13 cellular contexts compared by ENCODE assay signal in genomic region chr9:133369923-133370322, GRCh38. TPM values are rescaled to one million over a fixed set of nuclear protein-coding genes. Genes with fewer than 3 reads are reported as not detected.
A peak's percentile ranks its signal among the peaks of the same experiment; 100 is the strongest.
DNase-seq lines count a peak whose midpoint lies in the region; ATAC-seq, FAIRE-seq and TF ChIP-seq lines count a peak whose summit lies in the region.
"Had no signal": no experiment of that assay in that cellular context is flagged by ENCODE, and none has a peak within 500 bp of the region (broad histone marks: within the 10 kb centered on the region; RNA-seq: fewer than 3 reads in every experiment).

No MANE protein-coding gene starts in this region.

- FAIRE-seq in HepG2 (lab: Jason Lieb, UNC): no peak

- peak overlapping the region; percentile 62 to 71 for H3K27ac ChIP-seq in liver (ENCODE audit: low read depth in 1 of 2, low read length in 2 of 2)
- no peak overlapping the region for H3K27ac ChIP-seq in HepG2 (ENCODE audit: extremely low read length, insufficient read depth, low read length)
- H3K27ac ChIP-seq: parathyroid adenoma had no signal

- no peak overlapping the region for H3K4me2 ChIP-seq in HepG2 (ENCODE audit: low read depth, low read length)

- peaks cover 76 to 80% of the 10 kb centered on the region in 2 donors for H3K4me1 Mint-ChIP-seq in immature natural killer cell
- H3K4me1 Mint-ChIP-seq in type B pancreatic cell (ENCODE audit: unreplicated experiment): peaks cover 50% of the 10 kb centered on the region

- no peaks in the 10 kb centered on the region for H3K9me3 Mint-ChIP-seq in immature natural killer cell
- H3K9me3 Mint-ChIP-seq in type B pancreatic cell: no peaks in the 10 kb centered on the region

- peaks cover 0 to 13% (median 8%) of the 10 kb centered on the region in 3 donors for H3K27me3 Mint-ChIP-seq in immature natural killer cell (ENCODE audit: low read depth in 3 of 3)
- no peaks in the 10 kb centered on the region for H3K27me3 Mint-ChIP-seq in type B pancreatic cell

- peak overlapping the region; percentile 89 to 98 (median 95) for H3K27ac Mint-ChIP-seq in immature natural killer cell
- peak overlapping the region; percentile 84 for H3K27ac Mint-ChIP-seq in type B pancreatic cell

- H3K9ac ChIP-seq in liver (ENCODE audit: low read depth in 1 of 2, low read length in 2 of 2) (no peak overlapping the region), HepG2 (ENCODE audit: insufficient read depth, low read depth, low read length) (no peak overlapping the region)
- H3K9ac ChIP-seq: parathyroid adenoma had no signal

- WGBS in liver: 76% methylated on average over 7 of the region's 7 CpGs
- 96% methylated on average over 7 of the region's 7 CpGs for WGBS in HepG2 (ENCODE audit: low lambda C conversion rate)

- CTCF ChIA-PET in HepG2 (lab: Yijun Ruan, JAX; ENCODE audit: low intra/inter-chr PET ratio, low total read pairs): no interaction called here

- TF ChIP-seq POLR2A in HepG2 (IDR thresholded peaks at IDR 0.05; ENCODE audit: insufficient read depth in 1 of 2, low read depth in 2 of 2, low read length in 2 of 2): no peak

- in situ Hi-C loops in HepG2 (cut with HindIII; ENCODE audit: extremely low pct_ligation_motif_present, low pct_unique_long_range_greater_than_20kb): no loop called here

- H3K4me3 Mint-ChIP-seq in immature natural killer cell (peak overlapping the region; percentile 72 to 82 (median 72)), type B pancreatic cell (no peak overlapping the region)

- peaks cover 97% of the 10 kb centered on the region for H4K20me1 ChIP-seq in HepG2 (ENCODE audit: insufficient read depth, low read length)

- peaks cover 98% of the 10 kb centered on the region for H3K79me2 ChIP-seq in HepG2 (ENCODE audit: insufficient read depth, low read length)

- H3K4me1 ChIP-seq in liver (ENCODE audit: control insufficient read depth in 4 of 4, insufficient read depth in 4 of 4, low read length in 3 of 4) (peaks cover 28 to 75% (median 65%) of the 10 kb centered on the region in 4 donors), HepG2 (ENCODE audit: insufficient read depth, low read length) (peaks cover 61% of the 10 kb centered on the region)

- no TSS peak for BruUV-seq in HepG2 (replicated peaks; lab: Mats Ljungman, UMichigan)

- H2AFZ ChIP-seq in HepG2 (ENCODE audit: low read length): no peak overlapping the region
- H2AFZ ChIP-seq: parathyroid adenoma had no signal

- ATAC-seq in HepG2: no peak; the same call in 2 of the 3 replicates

- H3K36me3 ChIP-seq in liver (ENCODE audit: control insufficient read depth in 4 of 4, insufficient read depth in 3 of 4, low read depth in 1 of 4, low read length in 3 of 4) (peaks cover 8 to 33% (median 24%) of the 10 kb centered on the region in 4 donors), HepG2 (replicated peaks in 1 of 2; ENCODE audit: control insufficient read depth in 1 of 2, insufficient read depth in 2 of 2, low read length in 2 of 2) (peaks cover 19 to 84% of the 10 kb centered on the region in 2 experiments)

- H3K36me3 Mint-ChIP-seq in immature natural killer cell (peaks cover 4 to 9% (median 8%) of the 10 kb centered on the region in 3 donors), type B pancreatic cell (peaks cover 12% of the 10 kb centered on the region)

- POLR2A ChIA-PET in HepG2 (lab: Yijun Ruan, JAX): interaction anchor here (0.6 to 0.9 kb wide), 2 partner anchors 11 to 655 kb away, joined by 3 to 5 read pairs; no protein-coding TSS in a partner anchor

- DNase-seq in HepG2 (ENCODE audit: low spot score) (no peak), immature natural killer cell (no peak), type B pancreatic cell (ENCODE audit: extremely low spot score, unreplicated experiment) (no peak), islet precursor cell (no peak), 8988T (no peak), hepatic stellate cell (ENCODE audit: low spot score) (no peak)
- DNase-seq in activated T-cell treated with anti-CD3 and anti-CD28 coated beads, Interleukin-2, amount 50 U/mL, for 48 hours: peak; percentile 58 to 64
- DNase-seq: AML-193, amniotic stem cell, NCI-H2107 had no signal

- no peaks in the 10 kb centered on the region for H3K9me3 ChIP-seq in liver (ENCODE audit: control insufficient read depth in 4 of 4, low read length in 3 of 4)
- no peaks in the 10 kb centered on the region for H3K9me3 ChIP-seq in HepG2 (ENCODE audit: low read length)

- TF ChIP-seq CTCF in liver (IDR thresholded peaks at IDR 0.05; ENCODE audit: low read depth, low read length, missing input control) (no peak), HepG2 (CRISPR knock-in tag; IDR thresholded peaks at IDR 0.05) (no peak), type B pancreatic cell (conservative IDR thresholded peaks at IDR 0.05) (no peak)

- TF ChIP-seq RAD21 in liver (IDR thresholded peaks at IDR 0.05): no peak
- TF ChIP-seq RAD21 in HepG2 (CRISPR knock-in tag; IDR thresholded peaks at IDR 0.05): no peak

- TF ChIP-seq EP300 in HepG2 (IDR thresholded peaks at IDR 0.05; ENCODE audit: low read depth in 2 of 2, low read length in 2 of 2) (no peak), HepG2 (CRISPR knock-in tag; IDR thresholded peaks at IDR 0.05; ENCODE audit: borderline replicate concordance) (no peak)

- intact Hi-C loops in HepG2 (cut with micrococcal nuclease; ENCODE audit: unreplicated experiment): no loop called here

- H3K4me3 ChIP-seq in liver (ENCODE audit: low read depth in 1 of 3, low read length in 3 of 3) (no peak overlapping the region), HepG2 (replicated peaks in 1 of 3; ENCODE audit: insufficient read depth in 1 of 3, low read depth in 2 of 3, low read length in 3 of 3) (no peak overlapping the region)

- H3K27me3 ChIP-seq in liver (ENCODE audit: control insufficient read depth in 4 of 4, insufficient read depth in 4 of 4, low read length in 3 of 4) (no peaks in the 10 kb centered on the region), HepG2 (ENCODE audit: control insufficient read depth in 1 of 2, insufficient read depth in 2 of 2, low read length in 2 of 2) (no peaks in the 10 kb centered on the region)

RNA-seq across cellular contexts. Expression of gene SURF4, which starts 5.9 kb away (rescaled TPM):
- total RNA-seq in liver: 100 to 1,000 TPM; 196 to 386 TPM
- 100 to 1,000 TPM; 142 to 238 TPM for polyA plus RNA-seq in liver
- 135 and 265 TPM in 2 replicates for total RNA-seq in HepG2 (2016; rRNA removed; fragmentation: Illumina TruSeq; extraction: Trizol)
- total RNA-seq in HepG2 (2016; cell fraction: cytosol; rRNA removed; fragmentation: Illumina TruSeq; extraction: Trizol; ENCODE audit: low read depth): 32.2 and 32.9 TPM in 2 replicates
- 115 and 269 TPM in 2 replicates for total RNA-seq in HepG2 (2016; cell fraction: insoluble cytoplasmic fraction; rRNA removed; fragmentation: Illumina TruSeq; extraction: Trizol)
- 110 and 114 TPM in 2 replicates for total RNA-seq in HepG2 (2016; cell fraction: membrane; rRNA removed; fragmentation: Illumina TruSeq; extraction: Trizol)
- total RNA-seq in HepG2 (2016; cell fraction: nucleus; rRNA removed; fragmentation: Illumina TruSeq; extraction: Trizol): 228 and 275 TPM in 2 replicates
- polyA plus RNA-seq in HepG2 (2011; rRNA removed): 220 and 224 TPM in 2 replicates
- polyA plus RNA-seq in HepG2 (2011; cell fraction: cytosol; rRNA removed): 264 and 277 TPM in 2 replicates
- 180 and 191 TPM in 2 replicates for polyA plus RNA-seq in HepG2 (2011; cell fraction: nucleus; rRNA removed)
- polyA plus RNA-seq in HepG2 (2012): 188 and 224 TPM in 2 replicates
- polyA plus RNA-seq in HepG2 (2016; cell fraction: cytosol; fragmentation: Illumina TruSeq; extraction: Trizol; ENCODE audit: low read depth): 32.1 and 37.0 TPM in 2 replicates
- 124 and 145 TPM in 2 replicates for polyA plus RNA-seq in HepG2 (2016; cell fraction: insoluble cytoplasmic fraction; fragmentation: Illumina TruSeq; extraction: Trizol; ENCODE audit: low read depth)
- 76.2 and 78.0 TPM in 2 replicates for polyA plus RNA-seq in HepG2 (2016; cell fraction: membrane; fragmentation: Illumina TruSeq; extraction: Trizol; ENCODE audit: low read depth)
- polyA plus RNA-seq in HepG2 (2016; cell fraction: nucleus; fragmentation: Illumina TruSeq; extraction: Trizol; ENCODE audit: insufficient read depth, low read depth): 397 and 400 TPM in 2 replicates
- polyA minus RNA-seq in HepG2 (2011; rRNA and poly(A)+ RNA removed; ENCODE audit: low replicate concordance): 375 and 710 TPM in 2 replicates
- 173 and 200 TPM in 2 replicates for polyA minus RNA-seq in HepG2 (2011; cell fraction: cytosol; rRNA and poly(A)+ RNA removed)
- 72.5 and 84.8 TPM in 2 replicates for polyA minus RNA-seq in HepG2 (2011; cell fraction: nucleus; rRNA and poly(A)+ RNA removed)
- polyA plus RNA-seq in immature natural killer cell: 100 to 1,000 TPM; 195 to 304 (median 198) TPM
- total RNA-seq in type B pancreatic cell (ENCODE audit: low replicate concordance): 173 and 224 TPM in 2 replicates

RNA-seq across cellular contexts. Expression of gene STKLD1, which starts 6.2 kb away (rescaled TPM):
- total RNA-seq in liver: under 1 TPM; 0.25 to 0.37 TPM
- under 1 TPM; 0.28 to 0.85 TPM for polyA plus RNA-seq in liver
- total RNA-seq in HepG2 (2016; rRNA removed; fragmentation: Illumina TruSeq; extraction: Trizol): 1.1 and 2.2 TPM in 2 replicates
- 3.2 and 4.6 TPM in 2 replicates for total RNA-seq in HepG2 (2016; cell fraction: cytosol; rRNA removed; fragmentation: Illumina TruSeq; extraction: Trizol; ENCODE audit: low read depth)
- total RNA-seq in HepG2 (2016; cell fraction: insoluble cytoplasmic fraction; rRNA removed; fragmentation: Illumina TruSeq; extraction: Trizol): 1.6 TPM in 2 replicates
- 3.7 and 4.8 TPM in 2 replicates for total RNA-seq in HepG2 (2016; cell fraction: membrane; rRNA removed; fragmentation: Illumina TruSeq; extraction: Trizol)
- total RNA-seq in HepG2 (2016; cell fraction: nucleus; rRNA removed; fragmentation: Illumina TruSeq; extraction: Trizol): 0.53 and 0.75 TPM in 2 replicates
- 1.5 and 3.8 TPM in 2 replicates for polyA plus RNA-seq in HepG2 (2011; rRNA removed)
- 2.0 and 2.7 TPM in 2 replicates for polyA plus RNA-seq in HepG2 (2011; cell fraction: cytosol; rRNA removed)
- 0.87 and 3.7 TPM in 2 replicates for polyA plus RNA-seq in HepG2 (2011; cell fraction: nucleus; rRNA removed)
- 3.1 and 4.8 TPM in 2 replicates for polyA plus RNA-seq in HepG2 (2012)
- polyA plus RNA-seq in HepG2 (2016; cell fraction: cytosol; fragmentation: Illumina TruSeq; extraction: Trizol; ENCODE audit: low read depth): 4.2 and 4.8 TPM in 2 replicates
- polyA plus RNA-seq in HepG2 (2016; cell fraction: insoluble cytoplasmic fraction; fragmentation: Illumina TruSeq; extraction: Trizol; ENCODE audit: low read depth): 1.5 and 2.2 TPM in 2 replicates
- polyA plus RNA-seq in HepG2 (2016; cell fraction: membrane; fragmentation: Illumina TruSeq; extraction: Trizol; ENCODE audit: low read depth): 3.8 and 5.3 TPM in 2 replicates
- 1.2 and 2.1 TPM in 2 replicates for polyA plus RNA-seq in HepG2 (2016; cell fraction: nucleus; fragmentation: Illumina TruSeq; extraction: Trizol; ENCODE audit: insufficient read depth, low read depth)
- polyA minus RNA-seq in HepG2 (2011; rRNA and poly(A)+ RNA removed; ENCODE audit: low replicate concordance): 0.56 and 1.5 TPM in 2 replicates
- polyA minus RNA-seq in HepG2 (2011; cell fraction: cytosol; rRNA and poly(A)+ RNA removed): 0.59 TPM in 1 of 2 replicates, not detected in the other
- 0.77 and 1.1 TPM in 2 replicates for polyA minus RNA-seq in HepG2 (2011; cell fraction: nucleus; rRNA and poly(A)+ RNA removed)
- polyA plus RNA-seq in immature natural killer cell: under 1 TPM in 2 of 3 donors, not detected in 1; 0.55 to 0.96 TPM
- total RNA-seq in type B pancreatic cell (ENCODE audit: low replicate concordance): 1.00 and 3.9 TPM in 2 replicates
- total RNA-seq: mesenteric fat pad had no signal

RNA-seq across cellular contexts. Expression of gene SURF2, which starts 13.6 kb away (rescaled TPM):
- 10 to 100 TPM in 1 of 2 donors, 1 to 10 TPM in 1; 6.0 to 13.5 TPM for total RNA-seq in liver
- polyA plus RNA-seq in liver: 10 to 100 TPM; 13.9 to 15.8 TPM
- total RNA-seq in HepG2 (2016; rRNA removed; fragmentation: Illumina TruSeq; extraction: Trizol): 10.3 and 13.6 TPM in 2 replicates
- 10.3 and 15.8 TPM in 2 replicates for total RNA-seq in HepG2 (2016; cell fraction: cytosol; rRNA removed; fragmentation: Illumina TruSeq; extraction: Trizol; ENCODE audit: low read depth)
- total RNA-seq in HepG2 (2016; cell fraction: insoluble cytoplasmic fraction; rRNA removed; fragmentation: Illumina TruSeq; extraction: Trizol): 12.0 and 12.6 TPM in 2 replicates
- 10.0 and 13.9 TPM in 2 replicates for total RNA-seq in HepG2 (2016; cell fraction: membrane; rRNA removed; fragmentation: Illumina TruSeq; extraction: Trizol)
- total RNA-seq in HepG2 (2016; cell fraction: nucleus; rRNA removed; fragmentation: Illumina TruSeq; extraction: Trizol): 4.1 and 4.4 TPM in 2 replicates
- polyA plus RNA-seq in HepG2 (2011; rRNA removed): 6.1 and 6.3 TPM in 2 replicates
- 6.8 and 9.7 TPM in 2 replicates for polyA plus RNA-seq in HepG2 (2011; cell fraction: cytosol; rRNA removed)
- polyA plus RNA-seq in HepG2 (2011; cell fraction: nucleus; rRNA removed): 6.6 and 8.7 TPM in 2 replicates
- 6.8 and 8.6 TPM in 2 replicates for polyA plus RNA-seq in HepG2 (2012)
- polyA plus RNA-seq in HepG2 (2016; cell fraction: cytosol; fragmentation: Illumina TruSeq; extraction: Trizol; ENCODE audit: low read depth): 14.4 and 20.2 TPM in 2 replicates
- polyA plus RNA-seq in HepG2 (2016; cell fraction: insoluble cytoplasmic fraction; fragmentation: Illumina TruSeq; extraction: Trizol; ENCODE audit: low read depth): 19.8 and 21.6 TPM in 2 replicates
- polyA plus RNA-seq in HepG2 (2016; cell fraction: membrane; fragmentation: Illumina TruSeq; extraction: Trizol; ENCODE audit: low read depth): 12.6 and 15.8 TPM in 2 replicates
- 11.3 and 11.9 TPM in 2 replicates for polyA plus RNA-seq in HepG2 (2016; cell fraction: nucleus; fragmentation: Illumina TruSeq; extraction: Trizol; ENCODE audit: insufficient read depth, low read depth)
- polyA minus RNA-seq in HepG2 (2011; rRNA and poly(A)+ RNA removed; ENCODE audit: low replicate concordance): 3.5 and 24.4 TPM in 2 replicates
- polyA minus RNA-seq in HepG2 (2011; cell fraction: cytosol; rRNA and poly(A)+ RNA removed): 2.3 and 5.0 TPM in 2 replicates
- 1.6 and 2.3 TPM in 2 replicates for polyA minus RNA-seq in HepG2 (2011; cell fraction: nucleus; rRNA and poly(A)+ RNA removed)
- polyA plus RNA-seq in immature natural killer cell: 10 to 100 TPM; 30.2 to 36.9 (median 34.5) TPM
- total RNA-seq in type B pancreatic cell (ENCODE audit: low replicate concordance): 21.3 and 23.5 TPM in 2 replicates

RNA-seq across cellular contexts. Expression of gene SURF1, which starts 13.6 kb away (rescaled TPM):
- total RNA-seq in liver (10 to 100 TPM; 20.7 to 42.8 TPM), HepG2 (2016; rRNA removed; fragmentation: Illumina TruSeq; extraction: Trizol) (10.6 and 17.8 TPM in 2 replicates), type B pancreatic cell (ENCODE audit: low replicate concordance) (40.8 and 46.9 TPM in 2 replicates)
- polyA plus RNA-seq in liver (100 to 1,000 TPM in 1 of 2 donors, 10 to 100 TPM in 1; 58.3 to 106 TPM), HepG2 (2011; rRNA removed) (39.2 and 40.7 TPM in 2 replicates), immature natural killer cell (100 to 1,000 TPM; 104 to 153 (median 131) TPM)
- 21.0 and 25.4 TPM in 2 replicates for total RNA-seq in HepG2 (2016; cell fraction: cytosol; rRNA removed; fragmentation: Illumina TruSeq; extraction: Trizol; ENCODE audit: low read depth)
- 9.6 and 18.9 TPM in 2 replicates for total RNA-seq in HepG2 (2016; cell fraction: insoluble cytoplasmic fraction; rRNA removed; fragmentation: Illumina TruSeq; extraction: Trizol)
- 22.4 and 26.0 TPM in 2 replicates for total RNA-seq in HepG2 (2016; cell fraction: membrane; rRNA removed; fragmentation: Illumina TruSeq; extraction: Trizol)
- 13.9 and 14.0 TPM in 2 replicates for total RNA-seq in HepG2 (2016; cell fraction: nucleus; rRNA removed; fragmentation: Illumina TruSeq; extraction: Trizol)
- polyA plus RNA-seq in HepG2 (2011; cell fraction: cytosol; rRNA removed): 29.3 and 32.3 TPM in 2 replicates
- polyA plus RNA-seq in HepG2 (2011; cell fraction: nucleus; rRNA removed): 29.7 and 32.0 TPM in 2 replicates
- 22.8 and 26.6 TPM in 2 replicates for polyA plus RNA-seq in HepG2 (2012)
- polyA plus RNA-seq in HepG2 (2016; cell fraction: cytosol; fragmentation: Illumina TruSeq; extraction: Trizol; ENCODE audit: low read depth): 52.7 and 53.1 TPM in 2 replicates
- polyA plus RNA-seq in HepG2 (2016; cell fraction: insoluble cytoplasmic fraction; fragmentation: Illumina TruSeq; extraction: Trizol; ENCODE audit: low read depth): 19.0 and 20.1 TPM in 2 replicates
- polyA plus RNA-seq in HepG2 (2016; cell fraction: membrane; fragmentation: Illumina TruSeq; extraction: Trizol; ENCODE audit: low read depth): 38.1 and 44.5 TPM in 2 replicates
- polyA plus RNA-seq in HepG2 (2016; cell fraction: nucleus; fragmentation: Illumina TruSeq; extraction: Trizol; ENCODE audit: insufficient read depth, low read depth): 46.1 and 51.6 TPM in 2 replicates
- 14.4 and 46.3 TPM in 2 replicates for polyA minus RNA-seq in HepG2 (2011; rRNA and poly(A)+ RNA removed; ENCODE audit: low replicate concordance)
- 8.0 and 10.5 TPM in 2 replicates for polyA minus RNA-seq in HepG2 (2011; cell fraction: cytosol; rRNA and poly(A)+ RNA removed)
- 7.1 and 7.5 TPM in 2 replicates for polyA minus RNA-seq in HepG2 (2011; cell fraction: nucleus; rRNA and poly(A)+ RNA removed)

RNA-seq across cellular contexts. Expression of gene RPL7A, which starts 21.9 kb away (rescaled TPM):
- 100 to 1,000 TPM; 571 to 930 TPM for total RNA-seq in liver
- 100 to 1,000 TPM; 215 to 837 TPM for polyA plus RNA-seq in liver
- total RNA-seq in HepG2 (2016; rRNA removed; fragmentation: Illumina TruSeq; extraction: Trizol): 2,938 and 3,359 TPM in 2 replicates
- total RNA-seq in HepG2 (2016; cell fraction: cytosol; rRNA removed; fragmentation: Illumina TruSeq; extraction: Trizol; ENCODE audit: low read depth): 3,183 and 3,719 TPM in 2 replicates
- 2,895 and 3,215 TPM in 2 replicates for total RNA-seq in HepG2 (2016; cell fraction: insoluble cytoplasmic fraction; rRNA removed; fragmentation: Illumina TruSeq; extraction: Trizol)
- total RNA-seq in HepG2 (2016; cell fraction: membrane; rRNA removed; fragmentation: Illumina TruSeq; extraction: Trizol): 5,789 and 6,219 TPM in 2 replicates
- total RNA-seq in HepG2 (2016; cell fraction: nucleus; rRNA removed; fragmentation: Illumina TruSeq; extraction: Trizol): 1,151 and 1,198 TPM in 2 replicates
- polyA plus RNA-seq in HepG2 (2011; rRNA removed): 2,401 and 2,404 TPM in 2 replicates
- 3,191 and 3,845 TPM in 2 replicates for polyA plus RNA-seq in HepG2 (2011; cell fraction: cytosol; rRNA removed)
- polyA plus RNA-seq in HepG2 (2011; cell fraction: nucleus; rRNA removed): 1,035 and 1,145 TPM in 2 replicates
- 2,335 and 2,606 TPM in 2 replicates for polyA plus RNA-seq in HepG2 (2012)
- 3,837 and 4,399 TPM in 2 replicates for polyA plus RNA-seq in HepG2 (2016; cell fraction: cytosol; fragmentation: Illumina TruSeq; extraction: Trizol; ENCODE audit: low read depth)
- polyA plus RNA-seq in HepG2 (2016; cell fraction: insoluble cytoplasmic fraction; fragmentation: Illumina TruSeq; extraction: Trizol; ENCODE audit: low read depth): 3,343 and 3,509 TPM in 2 replicates
- 6,158 and 6,472 TPM in 2 replicates for polyA plus RNA-seq in HepG2 (2016; cell fraction: membrane; fragmentation: Illumina TruSeq; extraction: Trizol; ENCODE audit: low read depth)
- 1,904 and 1,909 TPM in 2 replicates for polyA plus RNA-seq in HepG2 (2016; cell fraction: nucleus; fragmentation: Illumina TruSeq; extraction: Trizol; ENCODE audit: insufficient read depth, low read depth)
- polyA minus RNA-seq in HepG2 (2011; rRNA and poly(A)+ RNA removed; ENCODE audit: low replicate concordance): 1,962 and 4,695 TPM in 2 replicates
- 853 and 917 TPM in 2 replicates for polyA minus RNA-seq in HepG2 (2011; cell fraction: cytosol; rRNA and poly(A)+ RNA removed)
- polyA minus RNA-seq in HepG2 (2011; cell fraction: nucleus; rRNA and poly(A)+ RNA removed): 477 and 550 TPM in 2 replicates
- polyA plus RNA-seq in immature natural killer cell: 100 to 1,000 TPM; 459 to 791 (median 622) TPM
- 2,442 and 2,715 TPM in 2 replicates for total RNA-seq in type B pancreatic cell (ENCODE audit: low replicate concordance)

Comparison
In these comparisons a context has a peak if more than half of its experiments do, and no peak if none do; other contexts are left out.
1. DNase-seq: peak in activated T-cell treated with anti-CD3 and anti-CD28 coated beads, Interleukin-2, amount 50 U/mL, for 48 hours (2 of 2); none in HepG2 (single experiment), immature natural killer cell (0 of 3), type B pancreatic cell (single experiment), islet precursor cell (single experiment), 8988T (single experiment) and hepatic stellate cell (single experiment).